In the genomic region with DNA sequence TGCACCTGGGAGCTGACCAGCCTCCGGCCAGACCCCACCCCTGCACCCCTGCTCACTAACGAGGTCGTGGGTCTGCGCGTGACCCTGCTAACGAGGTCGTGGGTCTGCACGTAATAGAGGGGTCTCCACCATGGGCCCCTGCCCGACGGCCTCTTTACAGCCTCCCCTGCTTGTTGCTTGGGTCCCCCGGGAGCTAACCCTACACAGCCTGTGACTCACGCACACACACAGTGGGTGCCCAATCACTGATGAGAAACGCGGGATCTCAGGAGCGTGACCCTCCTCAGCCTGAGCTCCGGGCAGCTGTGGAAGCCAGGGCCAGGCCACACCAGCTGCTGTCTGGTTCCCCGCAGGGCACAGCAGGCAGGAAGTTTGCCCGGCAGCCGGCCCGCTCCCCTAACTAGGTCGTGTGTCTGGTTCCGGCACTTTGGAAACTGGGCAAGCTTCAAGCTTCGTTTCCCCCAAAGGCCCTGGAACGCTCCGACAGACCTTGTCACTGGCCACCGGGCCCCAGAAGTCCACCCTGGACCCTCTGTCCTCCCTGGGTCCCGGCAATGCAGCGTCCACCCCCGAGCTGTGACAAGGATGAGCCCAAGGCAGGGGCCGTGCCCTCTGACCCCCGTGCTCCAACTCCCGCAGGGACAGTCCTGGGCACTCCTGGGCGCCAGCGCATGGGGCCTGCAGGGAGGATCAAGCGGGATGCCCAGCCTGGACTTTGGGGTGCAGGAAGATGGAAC, we compare ENCODE assay signal across 10 cellular contexts. TPM values are rescaled to one million over a fixed set of nuclear protein-coding genes. Genes with fewer than 3 reads are reported as not detected.
DNase-seq lines count a peak whose midpoint lies in the region; ATAC-seq lines count a peak whose summit lies in the region.
"Had no signal": no experiment of that assay in that cellular context is flagged by ENCODE, and none has a peak within 500 bp of the region (broad histone marks: within the 10 kb centered on the region; RNA-seq: fewer than 3 reads in every experiment).

No MANE protein-coding gene starts in this region.

- ATAC-seq in GM21381 (IDR thresholded peaks at IDR 0.05; ENCODE audit: unreplicated experiment) (no peak), GM19351 (IDR thresholded peaks at IDR 0.05; ENCODE audit: unreplicated experiment) (no peak), HG03469 (IDR thresholded peaks at IDR 0.05; ENCODE audit: unreplicated experiment) (no peak)

- H3K27ac ChIP-seq in mesenchymal stem cell (ENCODE audit: low read length, poor library complexity, severe bottlenecking): peak overlapping the region; percentile 78

- H2BK15ac ChIP-seq in mesenchymal stem cell (ENCODE audit: low read depth, poor library complexity, severe bottlenecking): no peak overlapping the region

- peak overlapping the region; percentile 49 for H4K91ac ChIP-seq in mesenchymal stem cell (ENCODE audit: low read length)

- peak overlapping the region in 1 of 2 experiments; percentile 2 for H2BK12ac ChIP-seq in mesenchymal stem cell (ENCODE audit: low read length in 2 of 2)

- peak overlapping the region; percentile 51 for H2AK5ac ChIP-seq in mesenchymal stem cell (ENCODE audit: low read length, severe bottlenecking)

- peak overlapping the region; percentile 15 for H3K9ac ChIP-seq in mesenchymal stem cell (ENCODE audit: low read length)

- H3K4me3 ChIP-seq in mesenchymal stem cell (ENCODE audit: insufficient read depth in 1 of 2, low read depth in 1 of 2, low read length in 2 of 2): no peak overlapping the region
- H3K4me3 ChIP-seq: smooth muscle cell had no signal

- DNase-seq in COR-L47 (lab: John Stamatoyannopoulos, UW) (peak; percentile 48), LHCN-M2 (ENCODE audit: low read depth) (peak; percentile 96), amniotic epithelial cell (ENCODE audit: low read depth) (peak; percentile 33), mesenchymal stem cell (peak; percentile 50), DMS79 treated with DMSO at 0.1 percent for 48 hours (lab: John Stamatoyannopoulos, UW) (no peak)

- no peaks in the 10 kb centered on the region for H3K79me1 ChIP-seq in mesenchymal stem cell (replicated peaks; ENCODE audit: low read length, poor library complexity, severe bottlenecking)

- H2AFZ ChIP-seq in mesenchymal stem cell (ENCODE audit: low read depth, low read length): no peak overlapping the region

- H3K27me3 ChIP-seq in mesenchymal stem cell (ENCODE audit: control insufficient read depth in 1 of 2, insufficient read depth in 1 of 2, low read length in 2 of 2): peaks cover 0 to 65% of the 10 kb centered on the region in 2 experiments

- H3K4me1 ChIP-seq in mesenchymal stem cell (ENCODE audit: control insufficient read depth, insufficient read depth, low read depth, low read length): peaks cover 52% of the 10 kb centered on the region

- H4K8ac ChIP-seq in mesenchymal stem cell (ENCODE audit: low read length): no peak overlapping the region

- no peaks in the 10 kb centered on the region for H3K9me3 ChIP-seq in mesenchymal stem cell (ENCODE audit: control insufficient read depth, low read length)

- H3K18ac ChIP-seq in mesenchymal stem cell (ENCODE audit: low read depth in 1 of 2, low read length in 2 of 2): no peak overlapping the region

- 76% methylated on average over 35 of the region's 35 CpGs for WGBS in mesenchymal stem cell

- peak overlapping the region; percentile 4 for H2BK5ac ChIP-seq in mesenchymal stem cell (ENCODE audit: low read depth, low read length, poor library complexity, severe bottlenecking)

- no peak overlapping the region for H2BK120ac ChIP-seq in mesenchymal stem cell (ENCODE audit: low read depth, low read length)

- no peak overlapping the region for H3K14ac ChIP-seq in mesenchymal stem cell (ENCODE audit: low read length in 2 of 2)

- H3K36me3 ChIP-seq in mesenchymal stem cell (ENCODE audit: control insufficient read depth in 1 of 2, insufficient read depth in 2 of 2, low read depth in 1 of 2, low read length in 2 of 2): no peaks in the 10 kb centered on the region

- no peak overlapping the region for H3K23ac ChIP-seq in mesenchymal stem cell (ENCODE audit: low read length in 2 of 2)

- H3K4me2 ChIP-seq in mesenchymal stem cell (ENCODE audit: low read length, poor library complexity, severe bottlenecking): peak overlapping the region; percentile 24

- H3K4ac ChIP-seq in mesenchymal stem cell (ENCODE audit: low read depth in 1 of 2, low read length in 2 of 2): no peak overlapping the region

RNA-seq across cellular contexts. Expression of gene PTK6, which starts 0.8 kb away (rescaled TPM):
- 0.40 and 0.45 TPM in 2 replicates for total RNA-seq in LHCN-M2 (2014; rRNA removed)
- polyA plus RNA-seq in LHCN-M2 (2012): 0.32 TPM
- polyA plus RNA-seq in mesenchymal stem cell (2013, experiment 1 of 2): not detected
- polyA plus RNA-seq in mesenchymal stem cell (2013, experiment 2 of 2): not detected
- total RNA-seq: smooth muscle cell had no signal
- polyA plus RNA-seq: fibroblast of lung had no signal

RNA-seq across cellular contexts. Expression of gene SRMS, which starts 11.1 kb away (rescaled TPM):
- total RNA-seq in LHCN-M2 (2014; rRNA removed): not detected in 2 replicates
- polyA plus RNA-seq in LHCN-M2 (2012): not detected
- not detected for polyA plus RNA-seq in mesenchymal stem cell (2013, experiment 1 of 2)
- polyA plus RNA-seq in mesenchymal stem cell (2013, experiment 2 of 2): not detected
- total RNA-seq: fibroblast of lung, smooth muscle cell had no signal
- polyA plus RNA-seq: fibroblast of lung, smooth muscle cell had no signal

RNA-seq across cellular contexts. Expression of gene PPDPF, which starts 15.8 kb away (rescaled TPM):
- total RNA-seq in LHCN-M2 (2014; rRNA removed): 154 and 194 TPM in 2 replicates
- 442 TPM for polyA plus RNA-seq in LHCN-M2 (2012)
- polyA plus RNA-seq in mesenchymal stem cell (2013, experiment 1 of 2): 333 TPM
- polyA plus RNA-seq in mesenchymal stem cell (2013, experiment 2 of 2): 331 TPM

RNA-seq across cellular contexts. Expression of gene FNDC11, which starts 17.6 kb away (rescaled TPM):
- total RNA-seq in LHCN-M2 (2014; rRNA removed): 0.13 and 0.46 TPM in 2 replicates
- polyA plus RNA-seq in LHCN-M2 (2012): 0.19 TPM
- 0.91 TPM for polyA plus RNA-seq in mesenchymal stem cell (2013, experiment 1 of 2)
- polyA plus RNA-seq in mesenchymal stem cell (2013, experiment 2 of 2): 0.79 TPM

RNA-seq across cellular contexts. Expression of gene EEF1A2, which starts 37.5 kb away (rescaled TPM):
- total RNA-seq in LHCN-M2 (2014; rRNA removed): 0.32 and 0.46 TPM in 2 replicates
- 0.56 TPM for polyA plus RNA-seq in LHCN-M2 (2012)
- 4.3 TPM for polyA plus RNA-seq in mesenchymal stem cell (2013, experiment 1 of 2)
- 4.3 TPM for polyA plus RNA-seq in mesenchymal stem cell (2013, experiment 2 of 2)
